8 cellular contexts compared by ENCODE assay signal in genomic region chr9:128034821-128035764, GRCh38. TPM values are rescaled to one million over a fixed set of nuclear protein-coding genes. Genes with fewer than 3 reads are reported as not detected.
DNase-seq lines count a peak whose midpoint lies in the region; ATAC-seq, FAIRE-seq and TF ChIP-seq lines count a peak whose summit lies in the region.

No MANE protein-coding gene starts in this region.

- H3K27ac ChIP-seq in A549 (peak overlapping the region; percentile 61 to 87), MM.1S (ENCODE audit: low read length) (no peak overlapping the region), neural cell (ENCODE audit: low read length) (no peak overlapping the region), tibial nerve (peak overlapping the region; percentile 27 to 79 (median 46))

- H3K4me2 ChIP-seq in A549 (no peak overlapping the region), MM.1S (ENCODE audit: low read depth, low read length) (peak overlapping the region; percentile 14; the same call in 1 of the 2 replicates), neural cell (ENCODE audit: low read length) (no peak overlapping the region)

- TF ChIP-seq RAD21 in A549 (conservative IDR thresholded peaks at IDR 0.05 in 1 of 2, IDR thresholded peaks at IDR 0.05 in 1 of 2) (peak; percentile 97 to 99), neural cell (conservative IDR thresholded peaks at IDR 0.05) (peak; percentile 63)

- H3K36me3 ChIP-seq in MM.1S (replicated peaks; ENCODE audit: insufficient read depth, low read length) (no peaks in the 10 kb centered on the region), neural cell (ENCODE audit: insufficient read depth, low read length) (no peaks in the 10 kb centered on the region), tibial nerve (no peaks in the 10 kb centered on the region)

- no peak for TF ChIP-seq POLR2A in A549 (IDR thresholded peaks at IDR 0.05; ENCODE audit: low read length)
- no peak for TF ChIP-seq POLR2A in tibial nerve (IDR thresholded peaks at IDR 0.05)

- H3K27me3 ChIP-seq in MM.1S (replicated peaks; ENCODE audit: insufficient read depth, low read length) (no peaks in the 10 kb centered on the region), neural cell (ENCODE audit: insufficient read depth, low read depth, low read length) (no peaks in the 10 kb centered on the region), tibial nerve (no peaks in the 10 kb centered on the region)

- 32% methylated on average over 8 of the region's 8 CpGs for WGBS in A549 (ENCODE audit: missing lambda C conversion rate)
- 16 to 38% methylated on average over 7 to 8 of the region's 8 CpGs for WGBS in tibial nerve, 2 donors

- peak; percentile 87 for TF ChIP-seq CTCF in A549 (IDR thresholded peaks at IDR 0.05)
- peak; percentile 90 for TF ChIP-seq CTCF in MM.1S (IDR thresholded peaks at IDR 0.05; ENCODE audit: low read length)
- TF ChIP-seq CTCF in fibroblast of pulmonary artery (IDR thresholded peaks at IDR 0.05; ENCODE audit: low read length, missing control alignments) = peak; percentile 73
- peak; percentile 62 for TF ChIP-seq CTCF in neural cell (IDR thresholded peaks at IDR 0.05; ENCODE audit: poor library complexity, severe bottlenecking)
- peak; percentile 83 to 96 (median 90) for TF ChIP-seq CTCF in tibial nerve (IDR thresholded peaks at IDR 0.05)

- no peak for FAIRE-seq in A549 (lab: Jason Lieb, UNC)

- H3K4me3 ChIP-seq in A549 (no peak overlapping the region), MM.1S (ENCODE audit: low read length) (no peak overlapping the region), fibroblast of pulmonary artery (replicated peaks; ENCODE audit: low read depth, low read length) (no peak overlapping the region), neural cell (ENCODE audit: low read length) (no peak overlapping the region), tibial nerve (no peak overlapping the region)

- H3K79me2 ChIP-seq in MM.1S (ENCODE audit: low read length) (no peaks in the 10 kb centered on the region), neural cell (replicated peaks; ENCODE audit: insufficient read depth, low read length) (no peaks in the 10 kb centered on the region)

- TF ChIP-seq EP300 in A549 (IDR thresholded peaks at IDR 0.05) (no peak), neural cell (conservative IDR thresholded peaks at IDR 0.05; ENCODE audit: poor library complexity, severe bottlenecking) (no peak), tibial nerve (IDR thresholded peaks at IDR 0.05) (peak in 1 of 2 donors; percentile 56)

- H3K9ac ChIP-seq in MM.1S (ENCODE audit: low read length) = no peak overlapping the region
- H3K9ac ChIP-seq in neural cell (ENCODE audit: low read length) = no peak overlapping the region

- ATAC-seq in A549 (peak; percentile 97 to 98), GM18517 (IDR thresholded peaks at IDR 0.05; ENCODE audit: unreplicated experiment) (peak; percentile 51)

- peak; percentile 89 to 91 for DNase-seq in A549 (ENCODE audit: low read depth in 1 of 2, low spot score in 1 of 2)
- DNase-seq in MM.1S = peak; percentile 84
- peak; percentile 75 for DNase-seq in RPMI7951 (ENCODE audit: low read depth)
- peak; percentile 23 to 46 for DNase-seq in activated T-helper 1 cell treated with anti-CD3 and anti-CD28 coated beads, Interleukin-2, amount 50 U/mL, for 16 hours (ENCODE audit: low read depth in 1 of 2, low spot score in 1 of 2)
- peak; percentile 91 for DNase-seq in fibroblast of pulmonary artery (ENCODE audit: low read depth)
- peak; percentile 45 to 70 for DNase-seq in tibial nerve (ENCODE audit: low spot score in 2 of 2)

- H3K9me3 ChIP-seq in A549 (no peaks in the 10 kb centered on the region), MM.1S (replicated peaks; ENCODE audit: insufficient read depth, low read length) (no peaks in the 10 kb centered on the region), neural cell (ENCODE audit: low read length) (no peaks in the 10 kb centered on the region), tibial nerve (no peaks in the 10 kb centered on the region)

- POLR2A ChIA-PET in A549 (lab: Yijun Ruan, JAX) = interaction anchor here (0.9 to 1.0 kb wide), 2 partner anchors 54 to 92 kb away, joined by 3 read pairs; partner anchors contain the start of gene EEIG1

- H3K9me2 ChIP-seq in MM.1S (replicated peaks; ENCODE audit: insufficient read depth, low read length) (no peaks in the 10 kb centered on the region), neural cell (ENCODE audit: insufficient read depth, low read length) (no peaks in the 10 kb centered on the region)

- H3F3A ChIP-seq in MM.1S (ENCODE audit: insufficient read depth, low read length) (no peaks in the 10 kb centered on the region), neural cell (ENCODE audit: insufficient read depth, low read length, poor library complexity, severe bottlenecking) (no peaks in the 10 kb centered on the region)

- H2AFZ ChIP-seq in MM.1S (ENCODE audit: low read length) (peak overlapping the region; percentile 29; the same call in 1 of the 2 replicates), neural cell (ENCODE audit: low read depth, low read length) (no peak overlapping the region)

- no peaks in the 10 kb centered on the region for H4K20me1 ChIP-seq in MM.1S (ENCODE audit: insufficient read depth, low read length)
- H4K20me1 ChIP-seq in neural cell (ENCODE audit: insufficient read depth) = no peaks in the 10 kb centered on the region

- H3K4me1 ChIP-seq in A549 (peaks cover 5% of the 10 kb centered on the region; the same call in 1 of the 3 replicates), MM.1S (ENCODE audit: low read length) (peaks cover 8% of the 10 kb centered on the region; the same call in 1 of the 2 replicates), tibial nerve (peaks cover 0 to 10% (median 7%) of the 10 kb centered on the region in 4 donors)

- CTCF ChIA-PET in A549 (lab: Yijun Ruan, JAX) = interaction anchor here (0.6 to 29.7 kb wide), 45 partner anchors 13 to 1169 kb away, joined by 3 to 827 read pairs (median 6); partner anchors contain the start of genes DPM2, EEIG1, NAIF1 and PIP5KL1

TF ChIP-seq in A549, 52 proteins besides CTCF, POLR2A, EP300 and RAD21 (continues in another document):
- TF ChIP-seq HOXA7 (CRISPR knock-in tag; IDR thresholded peaks at IDR 0.05) = no peak
- TF ChIP-seq KDM1A (IDR thresholded peaks at IDR 0.05; ENCODE audit: low read depth) = no peak
- TF ChIP-seq RFX5 (IDR thresholded peaks at IDR 0.05) = no peak
- peak; percentile 99 for TF ChIP-seq MAFK (IDR thresholded peaks at IDR 0.05; ENCODE audit: partially characterized antibody)
- peak; percentile 93; the same call in 1 of the 2 replicates for TF ChIP-seq MYC (IDR thresholded peaks at IDR 0.05; ENCODE audit: borderline replicate concordance, low read length)
- TF ChIP-seq NPAS2 (CRISPR knock-in tag; IDR thresholded peaks at IDR 0.05; ENCODE audit: borderline replicate concordance) = no peak
- TF ChIP-seq HES2 (IDR thresholded peaks at IDR 0.05) = no peak
- TF ChIP-seq FOXS1 (CRISPR knock-in tag; IDR thresholded peaks at IDR 0.05) = no peak; the same call in 1 of the 2 replicates

TF ChIP-seq in neural cell, 6 proteins besides CTCF, POLR2A, EP300 and RAD21 (continues in another document):
- peak; percentile 45 for TF ChIP-seq SMC3 (conservative IDR thresholded peaks at IDR 0.05; ENCODE audit: poor library complexity)
- no peak for TF ChIP-seq MXI1 (conservative IDR thresholded peaks at IDR 0.05; ENCODE audit: poor library complexity, severe bottlenecking)

RNA-seq across cellular contexts. Expression of gene NAIF1, which starts 32.0 kb away (rescaled TPM):
- polyA plus RNA-seq in A549 (2011; rRNA removed) (6.0 and 7.8 TPM in 2 replicates), A549 (2017; fragmentation: RNase III; extraction: RNeasy Plus Mini Kit Qiagen cat#74134 plus additional on column Dnase treatment) (6.8 to 7.6 TPM (median 7.5 TPM) in 3 replicates), neural cell (9.9 and 10.2 TPM in 2 replicates)
- 7.8 and 10.3 TPM in 2 replicates for polyA plus RNA-seq in A549 (2012; cell fraction: cytosol; rRNA removed)
- polyA plus RNA-seq in A549 (2012; cell fraction: nucleus; rRNA removed) = 6.8 and 7.3 TPM in 2 replicates
- 7.6 and 11.6 TPM in 2 replicates for polyA minus RNA-seq in A549 (2011; rRNA and poly(A)+ RNA removed)
- total RNA-seq in RPMI7951 (2014; rRNA removed; shearing (Covaris generic)) = 7.7 and 7.8 TPM in 2 replicates
- polyA minus RNA-seq in neural cell = 13.1 and 13.4 TPM in 2 replicates
- 10 to 100 TPM in 1 of 4 donors, 1 to 10 TPM in 3; 5.4 to 11.2 (median 8.1) TPM for total RNA-seq in tibial nerve

RNA-seq across cellular contexts. Expression of gene SLC25A25, which starts 32.9 kb away (rescaled TPM):
- polyA plus RNA-seq in A549 (2011; rRNA removed) (7.0 TPM in 2 replicates), A549 (2017; fragmentation: RNase III; extraction: RNeasy Plus Mini Kit Qiagen cat#74134 plus additional on column Dnase treatment) (6.5 to 7.0 TPM (median 7.0 TPM) in 3 replicates), neural cell (43.7 and 50.7 TPM in 2 replicates)
- polyA plus RNA-seq in A549 (2012; cell fraction: cytosol; rRNA removed) = 8.1 and 9.1 TPM in 2 replicates
- polyA plus RNA-seq in A549 (2012; cell fraction: nucleus; rRNA removed) = 19.7 and 19.8 TPM in 2 replicates
- polyA minus RNA-seq in A549 (2011; rRNA and poly(A)+ RNA removed) = 6.6 and 7.0 TPM in 2 replicates
- 4.6 and 8.5 TPM in 2 replicates for total RNA-seq in RPMI7951 (2014; rRNA removed; shearing (Covaris generic))
- 63.3 and 67.7 TPM in 2 replicates for polyA minus RNA-seq in neural cell
- total RNA-seq in tibial nerve = 10 to 100 TPM; 23.4 to 29.7 (median 27.2) TPM

RNA-seq across cellular contexts. Expression of gene EEIG1, which starts 54.3 kb away (rescaled TPM):
- polyA plus RNA-seq in A549 (2011; rRNA removed) (24.4 and 30.3 TPM in 2 replicates), A549 (2017; fragmentation: RNase III; extraction: RNeasy Plus Mini Kit Qiagen cat#74134 plus additional on column Dnase treatment) (24.1 to 33.0 TPM (median 31.5 TPM) in 3 replicates), neural cell (6.7 and 18.5 TPM in 2 replicates)
- polyA plus RNA-seq in A549 (2012; cell fraction: cytosol; rRNA removed) = 51.7 and 54.7 TPM in 2 replicates
- 83.0 and 94.5 TPM in 2 replicates for polyA plus RNA-seq in A549 (2012; cell fraction: nucleus; rRNA removed)
- 16.2 and 33.7 TPM in 2 replicates for polyA minus RNA-seq in A549 (2011; rRNA and poly(A)+ RNA removed)
- 2.8 and 5.4 TPM in 2 replicates for total RNA-seq in RPMI7951 (2014; rRNA removed; shearing (Covaris generic))
- 10.7 and 11.2 TPM in 2 replicates for polyA minus RNA-seq in neural cell
- total RNA-seq in tibial nerve = 10 to 100 TPM; 33.9 to 53.8 (median 50.2) TPM

Comparison
In these comparisons a context has a peak if more than half of its experiments do, and no peak if none do; other contexts are left out.
1. DNase-seq: peak in every context shown above with its lines; median percentile 91 in fibroblast of pulmonary artery; 90 in A549; 84 in MM.1S; 75 in RPMI7951; 58 in tibial nerve; 34 in activated T-helper 1 cell treated with anti-CD3 and anti-CD28 coated beads, Interleukin-2, amount 50 U/mL, for 16 hours.
2. H3K27ac ChIP-seq: peak in A549 (2 of 2) and tibial nerve (4 of 4); none in MM.1S (single experiment) and neural cell (single experiment).
3. Peak in every context shown above with its lines, with median percentiles within 50 percentile points of each other: CTCF ChIP-seq.